ENCODE assay signal across 8 cellular contexts in the genomic region with DNA sequence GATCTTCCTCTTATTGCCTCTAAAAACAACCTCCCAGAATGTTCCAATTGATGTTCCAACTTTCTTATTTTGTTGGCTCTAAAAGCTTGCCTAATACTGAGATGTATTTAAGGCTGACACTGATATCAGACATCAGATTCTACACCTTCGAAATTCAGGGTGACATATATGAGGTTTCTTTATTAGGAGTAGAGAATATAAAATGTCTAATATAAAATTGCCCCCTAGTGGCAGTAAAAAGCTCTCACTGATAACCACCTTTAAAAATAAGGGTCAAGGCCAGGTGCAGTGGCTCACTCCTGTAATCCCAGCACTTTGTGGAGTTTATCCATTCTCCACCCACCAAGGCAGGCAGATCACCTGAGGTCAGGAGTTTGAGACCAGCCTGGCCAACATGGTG.
A peak's percentile ranks its signal among the peaks of the same experiment; 100 is the strongest.
DNase-seq lines count a peak whose midpoint lies in the region; ATAC-seq and TF ChIP-seq lines count a peak whose summit lies in the region.

No MANE protein-coding gene starts in this region.

- no peaks in the 10 kb centered on the region for H3K79me2 ChIP-seq in OCI-LY1 (ENCODE audit: insufficient read depth, low read length)

- no peak for TF ChIP-seq POLR2A in gastroesophageal sphincter (IDR thresholded peaks at IDR 0.05)
- no peak for TF ChIP-seq POLR2A in esophagus squamous epithelium (IDR thresholded peaks at IDR 0.05)

- H2AFZ ChIP-seq in OCI-LY1 (ENCODE audit: low read length): no peak overlapping the region

- no peak overlapping the region for H3K9ac ChIP-seq in OCI-LY1 (ENCODE audit: low read length)

- H3K4me3 ChIP-seq in OCI-LY1 (ENCODE audit: low read depth, low read length, poor library complexity, severe bottlenecking): no peak overlapping the region
- no peak overlapping the region for H3K4me3 ChIP-seq in gastroesophageal sphincter
- H3K4me3 ChIP-seq in esophagus squamous epithelium: no peak overlapping the region

- H3K9me3 ChIP-seq in OCI-LY1 (ENCODE audit: low read length) (no peaks in the 10 kb centered on the region), gastroesophageal sphincter (no peaks in the 10 kb centered on the region), esophagus squamous epithelium (no peaks in the 10 kb centered on the region)

- H3K36me3 ChIP-seq in OCI-LY1 (ENCODE audit: insufficient read depth, low read length): no peaks in the 10 kb centered on the region
- H3K36me3 ChIP-seq in gastroesophageal sphincter: no peaks in the 10 kb centered on the region
- no peaks in the 10 kb centered on the region for H3K36me3 ChIP-seq in esophagus squamous epithelium

- ATAC-seq in HG03025 (IDR thresholded peaks at IDR 0.05; ENCODE audit: low FRiP score, unreplicated experiment): peak; percentile 81
- no peak for ATAC-seq in gastroesophageal sphincter

- H3K9me2 ChIP-seq in OCI-LY1 (ENCODE audit: low read depth, low read length): no peaks in the 10 kb centered on the region

- DNase-seq in glomerular endothelial cell (ENCODE audit: extremely low read depth, low read depth, low spot score) (peak; percentile 7), 8988T (no peak), esophagus squamous epithelium (lab: John Stamatoyannopoulos, UW) (no peak)
- no peak for DNase-seq in stimulated activated CD4-positive, alpha-beta T cell treated with anti-CD3 and anti-CD28 coated beads, Interleukin-15, amount 100 ng/mL, for 24 hours

- TF ChIP-seq CTCF in GM12874 (IDR thresholded peaks at IDR 0.05; ENCODE audit: insufficient read depth, low read depth, low read length): peak; percentile 28; the same call in 1 of the 2 replicates
- TF ChIP-seq CTCF in OCI-LY1 (IDR thresholded peaks at IDR 0.05; ENCODE audit: low read length): peak; percentile 54
- TF ChIP-seq CTCF in gastroesophageal sphincter (IDR thresholded peaks at IDR 0.05): peak in 2 of 4 experiments; percentile 10 to 52
- peak in 3 of 6 experiments; percentile 21 to 44 (median 33) for TF ChIP-seq CTCF in esophagus squamous epithelium (IDR thresholded peaks at IDR 0.05)

- H3K4me2 ChIP-seq in OCI-LY1 (ENCODE audit: low read length): no peak overlapping the region

- 17 to 22% methylated on average over 1 of the region's 1 CpG for WGBS in gastroesophageal sphincter (ENCODE audit: low coverage in 1 of 2), 2 donors
- 24 to 62% methylated on average over 1 of the region's 1 CpG for WGBS in esophagus squamous epithelium, 2 donors

- H4K20me1 ChIP-seq in OCI-LY1 (ENCODE audit: insufficient read depth, low read length): no peaks in the 10 kb centered on the region

- intact Hi-C loops in esophagus squamous epithelium (cut with DNase I): no loop called here

- no peaks in the 10 kb centered on the region for H3F3A ChIP-seq in OCI-LY1 (ENCODE audit: insufficient read depth, low read length)

- H3K27ac ChIP-seq in OCI-LY1 (ENCODE audit: low read depth, low read length, poor library complexity, severe bottlenecking) (no peak overlapping the region), gastroesophageal sphincter (no peak overlapping the region), esophagus squamous epithelium (no peak overlapping the region)

- no peak for TF ChIP-seq EP300 in gastroesophageal sphincter (IDR thresholded peaks at IDR 0.05)

- H3K27me3 ChIP-seq in OCI-LY1 (ENCODE audit: insufficient read depth, low read length) (no peaks in the 10 kb centered on the region), gastroesophageal sphincter (no peaks in the 10 kb centered on the region), esophagus squamous epithelium (no peaks in the 10 kb centered on the region)

- no peaks in the 10 kb centered on the region for H3K4me1 ChIP-seq in OCI-LY1 (ENCODE audit: insufficient read depth, low read length, severe bottlenecking)
- H3K4me1 ChIP-seq in gastroesophageal sphincter: no peaks in the 10 kb centered on the region
- H3K4me1 ChIP-seq in esophagus squamous epithelium: no peaks in the 10 kb centered on the region
